ENCODE assay signal across 24 cellular contexts in the genomic region with DNA sequence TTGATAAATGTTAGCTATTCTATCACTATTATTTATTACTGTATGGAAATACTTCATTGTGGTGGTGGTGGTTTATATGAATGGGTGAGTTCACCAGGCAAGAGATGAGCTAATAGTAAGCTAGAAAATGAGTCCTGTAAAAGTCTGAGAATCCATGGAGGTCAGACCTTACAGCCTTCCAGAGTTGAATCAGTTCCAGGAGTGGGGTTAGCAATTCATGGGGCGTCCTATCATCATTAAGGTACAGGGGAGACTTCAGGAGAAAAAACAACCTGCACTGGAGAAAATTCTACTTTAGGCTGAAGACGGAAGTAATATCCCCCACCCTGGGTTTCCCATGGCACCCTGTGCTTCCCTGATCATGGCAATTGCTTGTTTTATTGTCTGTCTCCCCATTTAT. TPM values are rescaled to one million over a fixed set of nuclear protein-coding genes. Genes with fewer than 3 reads are reported as not detected.
"Had no signal": no experiment of that assay in that cellular context is flagged by ENCODE, and none has a peak within 500 bp of the region (broad histone marks: within the 10 kb centered on the region; RNA-seq: fewer than 3 reads in every experiment).

No MANE protein-coding gene starts in this region.

- H3K36me3 ChIP-seq: MG63 had no signal

- H3K4me3 ChIP-seq: MG63 had no signal

- DNase-seq: Karpas-422, Kasumi-1, MG63, MV-4-11, NCI-H1048, NCI-H1105, NCI-H1105 treated with DMSO at 0.1 percent for 48 hours, NCI-H1436, NCI-H1436 treated with DMSO at 0.1 percent for 48 hours, NCI-H1694, NCI-H1694 treated with DMSO at 0.1 percent for 48 hours, NCI-H2081 treated with DMSO at 0.1 percent for 48 hours, NCI-H2107, NCI-H2171, NCI-H2171 treated with DMSO at 0.1 percent for 48 hours, NCI-H2227 treated with DMSO at 0.1 percent for 48 hours, NCI-H226, NCI-H446, NCI-H446 treated with DMSO at 0.1 percent for 48 hours, NCI-H510A, NCI-H524 had no signal

RNA-seq across cellular contexts. Expression of a gene that starts 6.5 kb away (rescaled TPM):
- total RNA-seq: LHCN-M2, MCF 10A, NCI-H460 had no signal
